ENCODE assay signal across 8 cellular contexts in genomic region chrX:15158736-15159406, GRCh38.
DNase-seq lines count a peak whose midpoint lies in the region; ATAC-seq and TF ChIP-seq lines count a peak whose summit lies in the region.

No MANE protein-coding gene starts in this region.

- H3K9me3 Mint-ChIP-seq in activated naive CD4-positive, alpha-beta T cell treated with anti-CD3 and anti-CD28 coated beads, Interleukin-2, amount 50 U/mL, for 72 hours, result peaks cover 5 to 6% of the 10 kb centered on the region in 2 donors
- H3K9me3 Mint-ChIP-seq in nephron progenitor cell, result peaks cover 17% of the 10 kb centered on the region
- H3K9me3 Mint-ChIP-seq in endothelial cell (ENCODE audit: unreplicated experiment), result no peaks in the 10 kb centered on the region

- H3K4me3 Mint-ChIP-seq in nephron progenitor cell (no peak overlapping the region), endothelial cell (ENCODE audit: unreplicated experiment) (no peak overlapping the region)

- ATAC-seq in GM19468 (IDR thresholded peaks at IDR 0.05; ENCODE audit: extremely low read depth, unreplicated experiment) (peak; percentile 25), HG03354 (IDR thresholded peaks at IDR 0.05; ENCODE audit: poor library complexity, severe bottlenecking, unreplicated experiment) (peak; percentile 66)
- peak; percentile 98 for ATAC-seq in activated naive CD4-positive, alpha-beta T cell treated with anti-CD3 and anti-CD28 coated beads, Interleukin-2, amount 50 U/mL, for 72 hours

- H3K36me3 Mint-ChIP-seq in activated naive CD4-positive, alpha-beta T cell treated with anti-CD3 and anti-CD28 coated beads, Interleukin-2, amount 50 U/mL, for 72 hours, result peaks cover 0 to 4% of the 10 kb centered on the region in 2 donors
- H3K36me3 Mint-ChIP-seq in nephron progenitor cell (ENCODE audit: low read depth), result no peaks in the 10 kb centered on the region
- no peaks in the 10 kb centered on the region for H3K36me3 Mint-ChIP-seq in endothelial cell (ENCODE audit: low read depth, unreplicated experiment)

- H3K27ac Mint-ChIP-seq in activated naive CD4-positive, alpha-beta T cell treated with anti-CD3 and anti-CD28 coated beads, Interleukin-2, amount 50 U/mL, for 72 hours, result peak overlapping the region; percentile 89 to 93
- H3K27ac Mint-ChIP-seq in nephron progenitor cell (no peak overlapping the region), endothelial cell (ENCODE audit: unreplicated experiment) (no peak overlapping the region)

- H3K4me1 Mint-ChIP-seq in nephron progenitor cell, result no peaks in the 10 kb centered on the region
- H3K4me1 Mint-ChIP-seq in endothelial cell (ENCODE audit: unreplicated experiment), result no peaks in the 10 kb centered on the region

- H3K27me3 Mint-ChIP-seq in nephron progenitor cell (ENCODE audit: low read depth, poor library complexity), result no peaks in the 10 kb centered on the region
- H3K27me3 Mint-ChIP-seq in endothelial cell (ENCODE audit: unreplicated experiment), result no peaks in the 10 kb centered on the region

- TF ChIP-seq CTCF in nephron progenitor cell (IDR thresholded peaks at IDR 0.05) (no peak), endothelial cell (IDR thresholded peaks at IDR 0.05; ENCODE audit: unreplicated experiment) (no peak)

- peak; percentile 20 to 52 for DNase-seq in activated naive CD4-positive, alpha-beta T cell treated with anti-CD3 and anti-CD28 coated beads, Interleukin-2, amount 50 U/mL, for 72 hours (ENCODE audit: low spot score in 2 of 2)
- DNase-seq in GF-D8 (lab: John Stamatoyannopoulos, UW), result no peak
- DNase-seq in nephron progenitor cell, result no peak
- DNase-seq in OCI-M2 (lab: John Stamatoyannopoulos, UW; ENCODE audit: unreplicated experiment), result no peak
- no peak for DNase-seq in endothelial cell (ENCODE audit: low spot score)

- peak overlapping the region; percentile 43 for H3K4me3 ChIP-seq in GM08714 (ENCODE audit: low read length)

Comparison
In these comparisons a context has a peak if more than half of its experiments do, and no peak if none do; other contexts are left out.
1. ATAC-seq: peak in every context shown above with its lines; median percentile 98 in activated naive CD4-positive, alpha-beta T cell treated with anti-CD3 and anti-CD28 coated beads, Interleukin-2, amount 50 U/mL, for 72 hours; 66 in HG03354; 25 in GM19468.
2. DNase-seq: peak in activated naive CD4-positive, alpha-beta T cell treated with anti-CD3 and anti-CD28 coated beads, Interleukin-2, amount 50 U/mL, for 72 hours (2 of 2); none in GF-D8 (single experiment), nephron progenitor cell (single experiment), OCI-M2 (single experiment) and endothelial cell (single experiment).
3. H3K27ac Mint-ChIP-seq: peak in activated naive CD4-positive, alpha-beta T cell treated with anti-CD3 and anti-CD28 coated beads, Interleukin-2, amount 50 U/mL, for 72 hours (2 of 2); none in nephron progenitor cell (single experiment) and endothelial cell (single experiment).